8 cellular contexts compared by ENCODE assay signal in genomic region chr19:2274937-2275535, GRCh38. TPM values are rescaled to one million over a fixed set of nuclear protein-coding genes. Genes with fewer than 3 reads are reported as not detected.
DNase-seq lines count a peak whose midpoint lies in the region; ATAC-seq and TF ChIP-seq lines count a peak whose summit lies in the region.

No MANE protein-coding gene starts in this region.

- CTCF ChIA-PET in Caco-2 (lab: Charles Lee), result interaction anchor here (0.6 to 0.7 kb wide), 2 partner anchors 14 to 34 kb away, joined by 3 to 8 read pairs; no protein-coding TSS in a partner anchor
- CTCF ChIA-PET in Panc1 (lab: Charles Lee), result interaction anchor here (0.6 kb wide), 1 partner anchor 1244 kb away, joined by 5 read pairs; no protein-coding TSS in a partner anchor
- CTCF ChIA-PET in MCF 10A (lab: Yijun Ruan, JAX), result interaction anchor here (0.6 to 2.4 kb wide), 11 partner anchors 8 to 133 kb away, joined by 3 to 10 read pairs (median 6); partner anchors contain the start of gene PLEKHJ1

- H3K4me1 ChIP-seq in Caco-2 (peaks cover 14% of the 10 kb centered on the region), Panc1 (ENCODE audit: control insufficient read depth, insufficient read depth, low read length) (peaks cover 4% of the 10 kb centered on the region; the same call in 1 of the 2 replicates)

- in situ Hi-C loops in Panc1 (cut with HindIII; ENCODE audit: low pct_unique_long_range_greater_than_20kb, low sequenced_read_pairs), result no loop called here

- H3K27me3 ChIP-seq in Caco-2 (replicated peaks; ENCODE audit: control insufficient read depth, insufficient read depth, low read length) (no peaks in the 10 kb centered on the region), Panc1 (ENCODE audit: control insufficient read depth, insufficient read depth, low read length) (no peaks in the 10 kb centered on the region)

- H3K36me3 Mint-ChIP-seq in Caco-2 (ENCODE audit: insufficient read depth, unreplicated experiment) (peaks cover 87% of the 10 kb centered on the region), MCF 10A (ENCODE audit: insufficient read depth, unreplicated experiment) (peaks cover 60% of the 10 kb centered on the region)

- H3K4me3 ChIP-seq in Caco-2 (ENCODE audit: low read depth, low read length) (no peak overlapping the region), Panc1 (ENCODE audit: low read depth in 2 of 2, low read length in 2 of 2) (no peak overlapping the region)

- H3K9me3 Mint-ChIP-seq in Caco-2 (ENCODE audit: unreplicated experiment), result no peaks in the 10 kb centered on the region
- H3K9me3 Mint-ChIP-seq in MCF 10A (ENCODE audit: unreplicated experiment), result no peaks in the 10 kb centered on the region

- BruUV-seq in Caco-2 (replicated peaks; lab: Mats Ljungman, UMichigan), result no TSS peak
- no TSS peak for BruUV-seq in Panc1 (replicated peaks; lab: Mats Ljungman, UMichigan)
- no TSS peak for BruUV-seq in MCF 10A (replicated peaks; lab: Mats Ljungman, UMichigan)

- H3K36me3 ChIP-seq in Caco-2 (ENCODE audit: control insufficient read depth, insufficient read depth, low read length) (peaks cover 5% of the 10 kb centered on the region), Panc1 (ENCODE audit: control insufficient read depth, insufficient read depth, low read length) (peaks cover under 1% of the 10 kb centered on the region; the same call in 1 of the 2 replicates)

- no peak overlapping the region for H3K27ac ChIP-seq in Panc1 (ENCODE audit: low read length)

- H3K9me3 ChIP-seq in Caco-2 (no peaks in the 10 kb centered on the region), Panc1 (ENCODE audit: control insufficient read depth, insufficient read depth, low read depth, low read length) (no peaks in the 10 kb centered on the region)

- no peaks in the 10 kb centered on the region for H3K27me3 Mint-ChIP-seq in Caco-2 (ENCODE audit: insufficient read depth, unreplicated experiment)
- no peaks in the 10 kb centered on the region for H3K27me3 Mint-ChIP-seq in MCF 10A (ENCODE audit: insufficient read depth, unreplicated experiment)

- no peaks in the 10 kb centered on the region for H3K4me1 Mint-ChIP-seq in Caco-2 (ENCODE audit: low read depth, unreplicated experiment)
- peaks cover 19% of the 10 kb centered on the region for H3K4me1 Mint-ChIP-seq in MCF 10A (ENCODE audit: insufficient read depth, unreplicated experiment)

- H3K27ac Mint-ChIP-seq in Caco-2 (ENCODE audit: unreplicated experiment) (peak overlapping the region; percentile 85), MCF 10A (ENCODE audit: low read depth, unreplicated experiment) (no peak overlapping the region)

- intact Hi-C loops in Caco-2 (cut with micrococcal nuclease; ENCODE audit: unreplicated experiment) (loop anchor here (5.0 kb wide), 1 partner anchor 112 kb away; no protein-coding TSS in a partner anchor), Panc1 (cut with micrococcal nuclease; ENCODE audit: unreplicated experiment) (no loop called here), MCF 10A (cut with micrococcal nuclease) (loop anchor here (1.0 to 10.0 kb wide), 2 partner anchors 116 to 340 kb away; no protein-coding TSS in a partner anchor)

- DNase-seq in Caco-2 (peak; percentile 79 to 83), HCEC 1CT (peak; percentile 48), Panc1 (ENCODE audit: low read depth, low spot score) (no peak), MCF 10A (ENCODE audit: unreplicated experiment) (peak; percentile 74), iPS-NIHi7 (ENCODE audit: extremely low spot score) (peak; percentile 83)
- DNase-seq in stimulated activated CD4-positive, alpha-beta T cell treated with anti-CD3 and anti-CD28 coated beads, Interleukin-2, amount 100 ng/mL, for 24 hours, result peak; percentile 53 to 55

- H3K4me3 Mint-ChIP-seq in Caco-2 (ENCODE audit: unreplicated experiment) (no peak overlapping the region), MCF 10A (ENCODE audit: unreplicated experiment) (peak overlapping the region; percentile 28)

- POLR2A ChIA-PET in Caco-2 (lab: Charles Lee), result interaction anchor here (0.6 kb wide), 3 partner anchors 20 to 153 kb away, joined by 4 to 5 read pairs (median 4); no protein-coding TSS in a partner anchor
- POLR2A ChIA-PET in Panc1 (lab: Charles Lee), result no interaction called here
- POLR2A ChIA-PET in MCF 10A (lab: Yijun Ruan, JAX), result no interaction called here

- ATAC-seq in Panc1, result peak; percentile 25
- ATAC-seq in GM19351 (IDR thresholded peaks at IDR 0.05; ENCODE audit: unreplicated experiment), result no peak
- no peak for ATAC-seq in GM21360 (IDR thresholded peaks at IDR 0.05; ENCODE audit: unreplicated experiment)

- TF ChIP-seq CTCF in Caco-2 (IDR thresholded peaks at IDR 0.05; ENCODE audit: insufficient read depth in 1 of 2, low read depth in 1 of 2, low read length in 1 of 2, severe bottlenecking in 1 of 2, unreplicated experiment in 1 of 2), result peak; percentile 61 to 73
- TF ChIP-seq CTCF in Panc1 (IDR thresholded peaks at IDR 0.05), result no peak; the same call in 1 of the 2 replicates
- TF ChIP-seq CTCF in MCF 10A (IDR thresholded peaks at IDR 0.05; ENCODE audit: unreplicated experiment), result peak; percentile 60

RNA-seq across cellular contexts. Expression of gene PEAK3, which starts 6.9 kb away (rescaled TPM):
- total RNA-seq in Caco-2 (2022), result not detected in 2 replicates
- total RNA-seq in Panc1 (2021; ENCODE audit: unreplicated experiment), result not detected
- polyA plus RNA-seq in Panc1 (2012; ENCODE audit: insufficient read length), result 0.15 TPM
- total RNA-seq in MCF 10A (2022), result not detected in 2 replicates

RNA-seq across cellular contexts. Expression of gene JSRP1, which starts 18.8 kb away (rescaled TPM):
- not detected in 2 replicates for total RNA-seq in Caco-2 (2022)
- total RNA-seq in Panc1 (2021; ENCODE audit: unreplicated experiment), result 0.51 TPM
- 0.27 TPM for polyA plus RNA-seq in Panc1 (2012; ENCODE audit: insufficient read length)
- total RNA-seq in MCF 10A (2022), result 0.37 and 0.49 TPM in 2 replicates

RNA-seq across cellular contexts. Expression of gene AMH, which starts 25.9 kb away (rescaled TPM):
- total RNA-seq in Caco-2 (2022) (19.3 and 19.4 TPM in 2 replicates), Panc1 (2021; ENCODE audit: unreplicated experiment) (21.9 TPM), MCF 10A (2022) (11.9 and 21.2 TPM in 2 replicates)
- polyA plus RNA-seq in Panc1 (2012; ENCODE audit: insufficient read length), result 10.3 TPM

RNA-seq across cellular contexts. Expression of gene LINGO3, which starts 32.9 kb away (rescaled TPM):
- 1.3 and 1.4 TPM in 2 replicates for total RNA-seq in Caco-2 (2022)
- total RNA-seq in Panc1 (2021; ENCODE audit: unreplicated experiment), result 0.13 TPM
- 1.2 TPM for polyA plus RNA-seq in Panc1 (2012; ENCODE audit: insufficient read length)
- total RNA-seq in MCF 10A (2022), result not detected in 2 replicates

RNA-seq across cellular contexts. Expression of gene SF3A2, which starts 38.4 kb away (rescaled TPM):
- total RNA-seq in Caco-2 (2022) (129 and 135 TPM in 2 replicates), Panc1 (2021; ENCODE audit: unreplicated experiment) (103 TPM), MCF 10A (2022) (101 and 119 TPM in 2 replicates)
- 129 TPM for polyA plus RNA-seq in Panc1 (2012; ENCODE audit: insufficient read length)
